In the genomic region with DNA sequence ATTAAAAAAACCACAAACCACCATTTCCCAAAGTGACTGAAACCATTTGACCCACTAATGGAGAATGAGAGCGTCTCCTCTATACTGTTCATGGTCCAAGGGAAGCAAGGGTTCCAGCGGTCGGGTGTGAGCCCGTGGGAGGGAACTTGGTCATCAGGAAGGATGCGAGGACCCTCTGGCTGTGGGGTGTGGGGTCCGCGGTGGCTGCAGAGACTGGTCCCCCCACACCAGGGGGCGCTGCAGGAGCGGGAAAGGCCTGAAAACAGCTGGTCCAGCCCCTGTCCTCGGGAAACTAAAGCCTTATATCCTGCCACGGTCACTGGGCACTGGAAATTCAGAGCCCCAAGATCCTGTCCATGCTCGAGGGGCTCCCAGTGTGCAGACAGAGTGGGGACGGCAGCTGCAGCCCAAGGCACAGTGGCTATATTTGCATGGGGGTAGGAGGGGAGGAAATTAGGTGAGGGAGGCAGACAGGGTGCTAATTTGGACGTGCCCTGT, we compare ENCODE assay signal across 1 cellular context.
TF ChIP-seq lines count a peak whose summit lies in the region.

No MANE protein-coding gene starts in this region.

TF ChIP-seq in HepG2, 621 proteins besides CTCF, POLR2A, EP300 and RAD21 (continued from another document):
- TF ChIP-seq, protein P1, sequence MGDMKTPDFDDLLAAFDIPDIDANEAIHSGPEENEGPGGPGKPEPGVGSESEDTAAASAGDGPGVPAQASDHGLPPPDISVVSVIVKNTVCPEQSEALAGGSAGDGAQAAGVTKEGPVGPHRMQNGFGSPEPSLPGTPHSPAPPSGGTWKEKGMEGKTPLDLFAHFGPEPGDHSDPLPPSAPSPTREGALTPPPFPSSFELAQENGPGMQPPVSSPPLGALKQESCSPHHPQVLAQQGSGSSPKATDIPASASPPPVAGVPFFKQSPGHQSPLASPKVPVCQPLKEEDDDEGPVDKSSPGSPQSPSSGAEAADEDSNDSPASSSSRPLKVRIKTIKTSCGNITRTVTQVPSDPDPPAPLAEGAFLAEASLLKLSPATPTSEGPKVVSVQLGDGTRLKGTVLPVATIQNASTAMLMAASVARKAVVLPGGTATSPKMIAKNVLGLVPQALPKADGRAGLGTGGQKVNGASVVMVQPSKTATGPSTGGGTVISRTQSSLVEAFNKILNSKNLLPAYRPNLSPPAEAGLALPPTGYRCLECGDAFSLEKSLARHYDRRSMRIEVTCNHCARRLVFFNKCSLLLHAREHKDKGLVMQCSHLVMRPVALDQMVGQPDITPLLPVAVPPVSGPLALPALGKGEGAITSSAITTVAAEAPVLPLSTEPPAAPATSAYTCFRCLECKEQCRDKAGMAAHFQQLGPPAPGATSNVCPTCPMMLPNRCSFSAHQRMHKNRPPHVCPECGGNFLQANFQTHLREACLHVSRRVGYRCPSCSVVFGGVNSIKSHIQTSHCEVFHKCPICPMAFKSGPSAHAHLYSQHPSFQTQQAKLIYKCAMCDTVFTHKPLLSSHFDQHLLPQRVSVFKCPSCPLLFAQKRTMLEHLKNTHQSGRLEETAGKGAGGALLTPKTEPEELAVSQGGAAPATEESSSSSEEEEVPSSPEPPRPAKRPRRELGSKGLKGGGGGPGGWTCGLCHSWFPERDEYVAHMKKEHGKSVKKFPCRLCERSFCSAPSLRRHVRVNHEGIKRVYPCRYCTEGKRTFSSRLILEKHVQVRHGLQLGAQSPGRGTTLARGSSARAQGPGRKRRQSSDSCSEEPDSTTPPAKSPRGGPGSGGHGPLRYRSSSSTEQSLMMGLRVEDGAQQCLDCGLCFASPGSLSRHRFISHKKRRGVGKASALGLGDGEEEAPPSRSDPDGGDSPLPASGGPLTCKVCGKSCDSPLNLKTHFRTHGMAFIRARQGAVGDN (CRISPR knock-in tag; IDR thresholded peaks at IDR 0.05) = peak; percentile 68
- no peak for TF ChIP-seq ZNF44 (CRISPR knock-in tag; IDR thresholded peaks at IDR 0.05)
- TF ChIP-seq, protein P2, sequence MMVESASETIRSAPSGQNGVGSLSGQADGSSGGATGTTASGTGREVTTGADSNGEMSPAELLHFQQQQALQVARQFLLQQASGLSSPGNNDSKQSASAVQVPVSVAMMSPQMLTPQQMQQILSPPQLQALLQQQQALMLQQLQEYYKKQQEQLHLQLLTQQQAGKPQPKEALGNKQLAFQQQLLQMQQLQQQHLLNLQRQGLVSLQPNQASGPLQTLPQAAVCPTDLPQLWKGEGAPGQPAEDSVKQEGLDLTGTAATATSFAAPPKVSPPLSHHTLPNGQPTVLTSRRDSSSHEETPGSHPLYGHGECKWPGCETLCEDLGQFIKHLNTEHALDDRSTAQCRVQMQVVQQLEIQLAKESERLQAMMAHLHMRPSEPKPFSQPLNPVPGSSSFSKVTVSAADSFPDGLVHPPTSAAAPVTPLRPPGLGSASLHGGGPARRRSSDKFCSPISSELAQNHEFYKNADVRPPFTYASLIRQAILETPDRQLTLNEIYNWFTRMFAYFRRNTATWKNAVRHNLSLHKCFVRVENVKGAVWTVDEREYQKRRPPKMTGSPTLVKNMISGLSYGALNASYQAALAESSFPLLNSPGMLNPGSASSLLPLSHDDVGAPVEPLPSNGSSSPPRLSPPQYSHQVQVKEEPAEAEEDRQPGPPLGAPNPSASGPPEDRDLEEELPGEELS (CRISPR knock-in tag; IDR thresholded peaks at IDR 0.05) = no peak
- TF ChIP-seq, protein P3, sequence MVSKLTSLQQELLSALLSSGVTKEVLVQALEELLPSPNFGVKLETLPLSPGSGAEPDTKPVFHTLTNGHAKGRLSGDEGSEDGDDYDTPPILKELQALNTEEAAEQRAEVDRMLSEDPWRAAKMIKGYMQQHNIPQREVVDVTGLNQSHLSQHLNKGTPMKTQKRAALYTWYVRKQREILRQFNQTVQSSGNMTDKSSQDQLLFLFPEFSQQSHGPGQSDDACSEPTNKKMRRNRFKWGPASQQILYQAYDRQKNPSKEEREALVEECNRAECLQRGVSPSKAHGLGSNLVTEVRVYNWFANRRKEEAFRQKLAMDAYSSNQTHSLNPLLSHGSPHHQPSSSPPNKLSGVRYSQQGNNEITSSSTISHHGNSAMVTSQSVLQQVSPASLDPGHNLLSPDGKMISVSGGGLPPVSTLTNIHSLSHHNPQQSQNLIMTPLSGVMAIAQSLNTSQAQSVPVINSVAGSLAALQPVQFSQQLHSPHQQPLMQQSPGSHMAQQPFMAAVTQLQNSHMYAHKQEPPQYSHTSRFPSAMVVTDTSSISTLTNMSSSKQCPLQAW (CRISPR knock-in tag; IDR thresholded peaks at IDR 0.05) = peak; percentile 47
- TF ChIP-seq RFXANK (CRISPR knock-in tag; IDR thresholded peaks at IDR 0.05) = 0 out of 2 replicates have a peak, but pooled peaks have one; percentile 54
- TF ChIP-seq SSRP1 (CRISPR knock-in tag; IDR thresholded peaks at IDR 0.05) = no peak
- no peak for TF ChIP-seq MTA1 (CRISPR knock-in tag; IDR thresholded peaks at IDR 0.05; ENCODE audit: borderline replicate concordance)
- no peak for TF ChIP-seq MZF1 (CRISPR knock-in tag; IDR thresholded peaks at IDR 0.05; ENCODE audit: borderline replicate concordance)
- TF ChIP-seq RXRA (CRISPR knock-in tag; IDR thresholded peaks at IDR 0.05) = no peak
